In genomic region chr18:35730738-35731370, GRCh38 we compare ENCODE assay signal across 16 cellular contexts.
DNase-seq lines count a peak whose midpoint lies in the region; ATAC-seq and TF ChIP-seq lines count a peak whose summit lies in the region.
"Had no signal": no experiment of that assay in that cellular context is flagged by ENCODE, and none has a peak within 500 bp of the region (broad histone marks: within the 10 kb centered on the region; RNA-seq: fewer than 3 reads in every experiment).

No MANE protein-coding gene starts in this region.

- H3K27me3 ChIP-seq in AG04450 (ENCODE audit: control insufficient read depth, insufficient read depth, low read length) = peaks cover 2% of the 10 kb centered on the region
- H3K27me3 ChIP-seq: BLaER1 treated with 17β-estradiol and CSF1 and Interleukin-3, amounts not matched to agents 10 nM and 100 nM had no signal

- H3K9me3 ChIP-seq in AG04450 (ENCODE audit: control insufficient read depth, insufficient read depth, low read length) = no peaks in the 10 kb centered on the region

- CTCF ChIA-PET in AG04450 (lab: Charles Lee) = interaction anchor here (0.6 kb wide), 1 partner anchor 499 kb away, joined by 3 read pairs; no protein-coding TSS in a partner anchor

- no peak overlapping the region for H3K27ac ChIP-seq in AG04450 (ENCODE audit: low read depth, low read length)
- H3K27ac ChIP-seq: BLaER1 treated with 17β-estradiol and CSF1 and Interleukin-3, amounts not matched to agents 10 nM and 100 nM; KMS-11 had no signal

- no peak for TF ChIP-seq CTCF in AG04450 (IDR thresholded peaks at IDR 0.05; ENCODE audit: low read depth, low read length)
- TF ChIP-seq CTCF in NB4 (IDR thresholded peaks at IDR 0.05; ENCODE audit: low read depth, low read length) = no peak
- TF ChIP-seq CTCF in epithelial cell of proximal tubule (conservative IDR thresholded peaks at IDR 0.05; ENCODE audit: low read depth, low read length) = no peak

- ATAC-seq in GM19397 (IDR thresholded peaks at IDR 0.05; ENCODE audit: unreplicated experiment) (no peak), GM21390 (IDR thresholded peaks at IDR 0.05; ENCODE audit: unreplicated experiment) (no peak)
- ATAC-seq: stimulated activated memory B cell treated with anti-CD40 and anti-IgM and Interleukin-4, amounts not matched to agents 10 μg/mL and 1 μg/mL and 100 μg/mL, for 72 hours had no signal

- DNase-seq in AG04450 (ENCODE audit: low read depth, low spot score) = no peak
- DNase-seq in NB4 (ENCODE audit: low read depth) = peak; percentile 32
- no peak for DNase-seq in epithelial cell of proximal tubule (ENCODE audit: low read depth)
- peak; percentile 25 for DNase-seq in midbrain (lab: John Stamatoyannopoulos, UW)
- DNase-seq in amniotic stem cell (lab: John Stamatoyannopoulos, UW) = no peak
- no peak for DNase-seq in retina
- DNase-seq: activated CD4-positive, alpha-beta T cell treated with anti-CD3 and anti-CD28 coated beads for 4 hours; activated naive CD8-positive, alpha-beta T cell treated with anti-CD3 and anti-CD28 coated beads for 36 hours; activated T-cell treated with anti-CD3 and anti-CD28 coated beads for 4 hours; NCI-H1930; stimulated activated CD4-positive, alpha-beta T cell treated with anti-CD3 and anti-CD28 coated beads, Interleukin-2, amount 100 ng/mL, for 48 hours had no signal

- no peak for TF ChIP-seq POLR2A in NB4 (IDR thresholded peaks at IDR 0.05; ENCODE audit: extremely low read depth, insufficient read length)

- POLR2A ChIA-PET in AG04450 (lab: Yijun Ruan, JAX) = no interaction called here

- H3K4me3 ChIP-seq in AG04450 (ENCODE audit: low read depth, low read length) (peak overlapping the region; percentile 35), NB4 (ENCODE audit: low read depth, low read length) (no peak overlapping the region), epithelial cell of proximal tubule (ENCODE audit: low read depth, low read length) (peak overlapping the region; percentile 54)
- H3K4me3 ChIP-seq: BLaER1 treated with 17β-estradiol and CSF1 and Interleukin-3, amounts not matched to agents 10 nM and 100 nM had no signal

Comparison
In these comparisons a context has a peak if more than half of its experiments do, and no peak if none do; other contexts are left out.
1. DNase-seq: peak in NB4 (single experiment) and midbrain (single experiment); none in AG04450 (single experiment), epithelial cell of proximal tubule (single experiment), amniotic stem cell (single experiment) and retina (single experiment).